In genomic region chr1:28640766-28641165, GRCh38 we compare ENCODE assay signal across 1 cellular context.
TF ChIP-seq lines count a peak whose summit lies in the region.

No MANE protein-coding gene starts in this region.

TF ChIP-seq in K562, 482 proteins besides CTCF, POLR2A, EP300 and RAD21:
- TF ChIP-seq MNT (conservative IDR thresholded peaks at IDR 0.05) (0 out of 4 replicates have a peak, but pooled peaks of 1 of the 2 experiments have one; percentile 15), ZNF695 (CRISPR knock-in tag; IDR thresholded peaks at IDR 0.05) (no peak), ZNF384 (IDR thresholded peaks at IDR 0.05; ENCODE audit: low read depth, low read length) (peak; percentile 19; the same call in 1 of the 2 replicates), NFYB (IDR thresholded peaks at IDR 0.05; ENCODE audit: extremely low read depth, insufficient read length) (no peak), ATF1 (CRISPR knock-in tag; IDR thresholded peaks at IDR 0.05) (no peak), ATF1 (tag; IDR thresholded peaks at IDR 0.05) (no peak), LARP7 (IDR thresholded peaks at IDR 0.05) (no peak), ZNF436 (CRISPR knock-in tag; IDR thresholded peaks at IDR 0.05) (no peak), THAP12 (CRISPR knock-in tag; IDR thresholded peaks at IDR 0.05) (no peak), ZNF146 (CRISPR knock-in tag; IDR thresholded peaks at IDR 0.05; ENCODE audit: unreplicated experiment) (no peak), ZNF699 (CRISPR knock-in tag; IDR thresholded peaks at IDR 0.05; ENCODE audit: insufficient replicate concordance) (no peak), SMC3 (conservative IDR thresholded peaks at IDR 0.05; ENCODE audit: insufficient read depth, low read depth, low read length) (peak; percentile 36; the same call in 1 of the 2 replicates), NCOA6 (IDR thresholded peaks at IDR 0.05) (no peak), E2F8 (IDR thresholded peaks at IDR 0.05; ENCODE audit: low read depth, partially characterized antibody) (no peak)
TF ChIP-seq in K562: peak in this region for 3.
